18 cellular contexts compared by ENCODE assay signal in genomic region chr16:47504599-47504998, GRCh38.
"Had no signal": no experiment of that assay in that cellular context is flagged by ENCODE, and none has a peak within 500 bp of the region (broad histone marks: within the 10 kb centered on the region; RNA-seq: fewer than 3 reads in every experiment).

No MANE protein-coding gene starts in this region.

- H3K4me3 ChIP-seq: gastroesophageal sphincter, heart right ventricle, left ventricle myocardium inferior, mucosa of descending colon, ovary, sigmoid colon, testis had no signal

- H3K27ac ChIP-seq: gastroesophageal sphincter, heart right ventricle, left ventricle myocardium inferior, ovary, sigmoid colon, testis, WERI-Rb-1 had no signal

- ATAC-seq: activated T-cell treated with anti-CD3 and anti-CD28 coated beads, Interleukin-2, amount 50 U/mL, for 72 hours; gastroesophageal sphincter; heart right ventricle; stimulated activated memory B cell treated with anti-CD40 and anti-IgM and Interleukin-4, amounts not matched to agents 10 μg/mL and 1 μg/mL and 100 μg/mL, for 72 hours; T-helper 17 cell had no signal

- H3K27ac Mint-ChIP-seq: activated T-cell treated with anti-CD3 and anti-CD28 coated beads, Interleukin-2, amount 50 U/mL, for 72 hours; stimulated activated memory B cell treated with anti-CD40 and anti-IgM and Interleukin-4, amounts not matched to agents 10 μg/mL and 1 μg/mL and 100 μg/mL, for 72 hours; T-helper 17 cell; type B pancreatic cell had no signal

- H3K27me3 ChIP-seq: gastroesophageal sphincter, heart right ventricle, ovary, sigmoid colon, testis had no signal

- H3K4me1 Mint-ChIP-seq: T-helper 17 cell had no signal

- H3K36me3 ChIP-seq: ovary had no signal

- H3K4me1 ChIP-seq: gastroesophageal sphincter, heart right ventricle, sigmoid colon, testis had no signal

- H3K9me3 ChIP-seq: gastroesophageal sphincter, heart right ventricle, left ventricle myocardium inferior, mucosa of descending colon, ovary, sigmoid colon, testis had no signal

- H3K4me3 Mint-ChIP-seq: activated T-cell treated with anti-CD3 and anti-CD28 coated beads, Interleukin-2, amount 50 U/mL, for 72 hours; stimulated activated memory B cell treated with anti-CD40 and anti-IgM and Interleukin-4, amounts not matched to agents 10 μg/mL and 1 μg/mL and 100 μg/mL, for 72 hours; T-helper 17 cell; type B pancreatic cell had no signal

- H3K9me3 Mint-ChIP-seq: activated T-cell treated with anti-CD3 and anti-CD28 coated beads, Interleukin-2, amount 50 U/mL, for 72 hours; stimulated activated memory B cell treated with anti-CD40 and anti-IgM and Interleukin-4, amounts not matched to agents 10 μg/mL and 1 μg/mL and 100 μg/mL, for 72 hours; type B pancreatic cell had no signal

- H3K27me3 Mint-ChIP-seq: naive B cell; stimulated activated memory B cell treated with anti-CD40 and anti-IgM and Interleukin-4, amounts not matched to agents 10 μg/mL and 1 μg/mL and 100 μg/mL, for 72 hours; T-helper 17 cell; type B pancreatic cell had no signal

- DNase-seq: activated CD4-positive, alpha-beta T cell treated with anti-CD3 and anti-CD28 coated beads, Interleukin-2, amount 50 U/mL, for 4 hours; activated effector memory CD4-positive, alpha-beta T cell treated with anti-CD3 and anti-CD28 coated beads, Interleukin-2, amount 50 U/mL, for 16 hours; activated naive CD4-positive, alpha-beta T cell treated with anti-CD3 and anti-CD28 coated beads, Interleukin-2, amount 50 U/mL, for 16 hours; activated T-cell treated with anti-CD3 and anti-CD28 coated beads, Interleukin-2, amount 50 U/mL, for 72 hours; effector memory CD4-positive, alpha-beta T cell; heart right ventricle; left ventricle myocardium inferior; mucosa of descending colon; naive B cell; ovary; sigmoid colon; stimulated activated CD4-positive, alpha-beta T cell treated with anti-CD3 and anti-CD28 coated beads, Interleukin-4, amount 100 ng/mL, for 24 hours; T-helper 17 cell; testis; WERI-Rb-1 had no signal
